Comparison of ENCODE assay signal across 8 cellular contexts in the genomic region with DNA sequence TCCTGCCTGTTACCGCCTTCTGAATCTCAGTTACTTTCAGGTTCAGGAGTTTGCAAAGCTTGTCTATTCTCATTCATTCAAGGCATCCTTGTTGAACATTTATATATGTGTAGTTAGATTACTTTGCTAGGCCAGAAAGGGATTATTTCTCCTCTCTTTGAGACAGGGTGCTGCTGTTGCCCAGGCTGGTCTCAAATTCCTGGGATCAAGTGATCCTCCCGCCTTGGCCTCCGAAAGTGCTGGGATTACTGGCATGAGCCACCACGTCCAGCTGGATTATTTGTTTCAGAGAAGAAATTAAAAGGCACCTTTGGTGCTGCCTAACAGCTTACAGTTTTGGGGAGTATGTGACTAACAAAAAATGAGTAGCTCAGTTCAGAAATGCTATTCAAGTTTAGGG. TPM values are rescaled to one million over a fixed set of nuclear protein-coding genes. Genes with fewer than 3 reads are reported as not detected.
DNase-seq lines count a peak whose midpoint lies in the region; ATAC-seq and TF ChIP-seq lines count a peak whose summit lies in the region.

No MANE protein-coding gene starts in this region.

- peaks cover 36% of the 10 kb centered on the region for H3K79me2 ChIP-seq in GM23338 (replicated peaks; ENCODE audit: insufficient read depth)

- H3K36me3 ChIP-seq in GM23338 (ENCODE audit: insufficient read depth) = no peaks in the 10 kb centered on the region

- H3K36me3 Mint-ChIP-seq in GM23338 (ENCODE audit: low read depth) = no peaks in the 10 kb centered on the region
- no peaks in the 10 kb centered on the region for H3K36me3 Mint-ChIP-seq in glutamatergic neuron (ENCODE audit: unreplicated experiment)

- DNase-seq in GM23338 (ENCODE audit: low spot score) = no peak
- DNase-seq in glutamatergic neuron = no peak
- DNase-seq in GM03348 (ENCODE audit: low spot score) = no peak
- no peak for DNase-seq in DMS53 (lab: John Stamatoyannopoulos, UW)

- no peaks in the 10 kb centered on the region for H4K20me1 ChIP-seq in GM23338 (replicated peaks; ENCODE audit: insufficient read depth)

- H3K27ac ChIP-seq in GM23338 (ENCODE audit: low read depth) (peak overlapping the region; percentile 86), skin epidermis (peak overlapping the region; percentile 83 to 100 (median 97))

- no peak for TF ChIP-seq CTCF in GM23338 (conservative IDR thresholded peaks at IDR 0.05; ENCODE audit: low read depth in 2 of 2)
- TF ChIP-seq CTCF in WI38 (IDR thresholded peaks at IDR 0.05; ENCODE audit: low read depth, low read length) = no peak
- TF ChIP-seq CTCF in glutamatergic neuron (IDR thresholded peaks at IDR 0.05; ENCODE audit: partially characterized antibody, unreplicated experiment) = no peak

- H3K4me3 Mint-ChIP-seq in GM23338 (peak overlapping the region; percentile 89), glutamatergic neuron (ENCODE audit: unreplicated experiment) (peak overlapping the region; percentile 90)

- H3K27ac Mint-ChIP-seq in GM23338 (peak overlapping the region; percentile 89), glutamatergic neuron (ENCODE audit: unreplicated experiment) (peak overlapping the region; percentile 85)

- H3K4me3 ChIP-seq in GM23338 (peak overlapping the region; percentile 74), WI38 (ENCODE audit: low read depth, low read length) (peak overlapping the region; percentile 92), skin epidermis (peak overlapping the region; percentile 57 to 98 (median 80))

- H3F3A ChIP-seq in GM23338 (replicated peaks; ENCODE audit: low read depth) = no peaks in the 10 kb centered on the region

- no peaks in the 10 kb centered on the region for H3K9me2 ChIP-seq in GM23338 (ENCODE audit: insufficient read depth)

- H2AFZ ChIP-seq in GM23338 = peak overlapping the region; percentile 48

- peaks cover 9% of the 10 kb centered on the region; the same call in 1 of the 2 replicates for H3K4me1 ChIP-seq in GM23338 (ENCODE audit: insufficient read depth)

- H3K27me3 ChIP-seq in GM23338 (ENCODE audit: insufficient read depth) = no peaks in the 10 kb centered on the region

- ATAC-seq in GM23338 (no peak), GM18498 (IDR thresholded peaks at IDR 0.05; ENCODE audit: unreplicated experiment) (no peak), HG03439 (IDR thresholded peaks at IDR 0.05; ENCODE audit: unreplicated experiment) (no peak)

- H3K9me3 Mint-ChIP-seq in GM23338 (no peaks in the 10 kb centered on the region), glutamatergic neuron (ENCODE audit: unreplicated experiment) (no peaks in the 10 kb centered on the region)

- peak overlapping the region; percentile 85 for H3K4me2 ChIP-seq in GM23338

- H3K4me1 Mint-ChIP-seq in GM23338 (peaks cover 13% of the 10 kb centered on the region), glutamatergic neuron (ENCODE audit: low read depth, unreplicated experiment) (peaks cover 9% of the 10 kb centered on the region)

- H3K27me3 Mint-ChIP-seq in GM23338 (ENCODE audit: insufficient read depth, low read depth, poor library complexity) (peaks cover 8% of the 10 kb centered on the region), glutamatergic neuron (ENCODE audit: unreplicated experiment) (peaks cover 11% of the 10 kb centered on the region)

TF ChIP-seq in GM23338, 12 proteins besides CTCF, POLR2A, EP300 and RAD21 (continues in another document):
- TF ChIP-seq POLR2AphosphoS5 (IDR thresholded peaks at IDR 0.05; ENCODE audit: low read depth) (no peak; the same call in 1 of the 2 replicates), ZNF331 (CRISPR knock-in tag; IDR thresholded peaks at IDR 0.05; ENCODE audit: low read depth) (no peak), CREB1 (CRISPR knock-in tag; IDR thresholded peaks at IDR 0.05; ENCODE audit: low read depth) (no peak), NANOG (IDR thresholded peaks at IDR 0.05; ENCODE audit: borderline replicate concordance) (no peak), JUNB (IDR thresholded peaks at IDR 0.05; ENCODE audit: unreplicated experiment) (no peak), ZNF114 (CRISPR knock-in tag; IDR thresholded peaks at IDR 0.05) (no peak), STAT1 (IDR thresholded peaks at IDR 0.05; ENCODE audit: unreplicated experiment) (no peak), EZH2 (IDR thresholded peaks at IDR 0.05; ENCODE audit: low read depth, unreplicated experiment) (no peak), EZH2phosphoT487 (IDR thresholded peaks at IDR 0.05; ENCODE audit: unreplicated experiment) (no peak)
- TF ChIP-seq, protein P1, sequence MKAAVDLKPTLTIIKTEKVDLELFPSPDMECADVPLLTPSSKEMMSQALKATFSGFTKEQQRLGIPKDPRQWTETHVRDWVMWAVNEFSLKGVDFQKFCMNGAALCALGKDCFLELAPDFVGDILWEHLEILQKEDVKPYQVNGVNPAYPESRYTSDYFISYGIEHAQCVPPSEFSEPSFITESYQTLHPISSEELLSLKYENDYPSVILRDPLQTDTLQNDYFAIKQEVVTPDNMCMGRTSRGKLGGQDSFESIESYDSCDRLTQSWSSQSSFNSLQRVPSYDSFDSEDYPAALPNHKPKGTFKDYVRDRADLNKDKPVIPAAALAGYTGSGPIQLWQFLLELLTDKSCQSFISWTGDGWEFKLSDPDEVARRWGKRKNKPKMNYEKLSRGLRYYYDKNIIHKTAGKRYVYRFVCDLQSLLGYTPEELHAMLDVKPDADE (IDR thresholded peaks at IDR 0.05) = no peak
- TF ChIP-seq, protein P2, sequence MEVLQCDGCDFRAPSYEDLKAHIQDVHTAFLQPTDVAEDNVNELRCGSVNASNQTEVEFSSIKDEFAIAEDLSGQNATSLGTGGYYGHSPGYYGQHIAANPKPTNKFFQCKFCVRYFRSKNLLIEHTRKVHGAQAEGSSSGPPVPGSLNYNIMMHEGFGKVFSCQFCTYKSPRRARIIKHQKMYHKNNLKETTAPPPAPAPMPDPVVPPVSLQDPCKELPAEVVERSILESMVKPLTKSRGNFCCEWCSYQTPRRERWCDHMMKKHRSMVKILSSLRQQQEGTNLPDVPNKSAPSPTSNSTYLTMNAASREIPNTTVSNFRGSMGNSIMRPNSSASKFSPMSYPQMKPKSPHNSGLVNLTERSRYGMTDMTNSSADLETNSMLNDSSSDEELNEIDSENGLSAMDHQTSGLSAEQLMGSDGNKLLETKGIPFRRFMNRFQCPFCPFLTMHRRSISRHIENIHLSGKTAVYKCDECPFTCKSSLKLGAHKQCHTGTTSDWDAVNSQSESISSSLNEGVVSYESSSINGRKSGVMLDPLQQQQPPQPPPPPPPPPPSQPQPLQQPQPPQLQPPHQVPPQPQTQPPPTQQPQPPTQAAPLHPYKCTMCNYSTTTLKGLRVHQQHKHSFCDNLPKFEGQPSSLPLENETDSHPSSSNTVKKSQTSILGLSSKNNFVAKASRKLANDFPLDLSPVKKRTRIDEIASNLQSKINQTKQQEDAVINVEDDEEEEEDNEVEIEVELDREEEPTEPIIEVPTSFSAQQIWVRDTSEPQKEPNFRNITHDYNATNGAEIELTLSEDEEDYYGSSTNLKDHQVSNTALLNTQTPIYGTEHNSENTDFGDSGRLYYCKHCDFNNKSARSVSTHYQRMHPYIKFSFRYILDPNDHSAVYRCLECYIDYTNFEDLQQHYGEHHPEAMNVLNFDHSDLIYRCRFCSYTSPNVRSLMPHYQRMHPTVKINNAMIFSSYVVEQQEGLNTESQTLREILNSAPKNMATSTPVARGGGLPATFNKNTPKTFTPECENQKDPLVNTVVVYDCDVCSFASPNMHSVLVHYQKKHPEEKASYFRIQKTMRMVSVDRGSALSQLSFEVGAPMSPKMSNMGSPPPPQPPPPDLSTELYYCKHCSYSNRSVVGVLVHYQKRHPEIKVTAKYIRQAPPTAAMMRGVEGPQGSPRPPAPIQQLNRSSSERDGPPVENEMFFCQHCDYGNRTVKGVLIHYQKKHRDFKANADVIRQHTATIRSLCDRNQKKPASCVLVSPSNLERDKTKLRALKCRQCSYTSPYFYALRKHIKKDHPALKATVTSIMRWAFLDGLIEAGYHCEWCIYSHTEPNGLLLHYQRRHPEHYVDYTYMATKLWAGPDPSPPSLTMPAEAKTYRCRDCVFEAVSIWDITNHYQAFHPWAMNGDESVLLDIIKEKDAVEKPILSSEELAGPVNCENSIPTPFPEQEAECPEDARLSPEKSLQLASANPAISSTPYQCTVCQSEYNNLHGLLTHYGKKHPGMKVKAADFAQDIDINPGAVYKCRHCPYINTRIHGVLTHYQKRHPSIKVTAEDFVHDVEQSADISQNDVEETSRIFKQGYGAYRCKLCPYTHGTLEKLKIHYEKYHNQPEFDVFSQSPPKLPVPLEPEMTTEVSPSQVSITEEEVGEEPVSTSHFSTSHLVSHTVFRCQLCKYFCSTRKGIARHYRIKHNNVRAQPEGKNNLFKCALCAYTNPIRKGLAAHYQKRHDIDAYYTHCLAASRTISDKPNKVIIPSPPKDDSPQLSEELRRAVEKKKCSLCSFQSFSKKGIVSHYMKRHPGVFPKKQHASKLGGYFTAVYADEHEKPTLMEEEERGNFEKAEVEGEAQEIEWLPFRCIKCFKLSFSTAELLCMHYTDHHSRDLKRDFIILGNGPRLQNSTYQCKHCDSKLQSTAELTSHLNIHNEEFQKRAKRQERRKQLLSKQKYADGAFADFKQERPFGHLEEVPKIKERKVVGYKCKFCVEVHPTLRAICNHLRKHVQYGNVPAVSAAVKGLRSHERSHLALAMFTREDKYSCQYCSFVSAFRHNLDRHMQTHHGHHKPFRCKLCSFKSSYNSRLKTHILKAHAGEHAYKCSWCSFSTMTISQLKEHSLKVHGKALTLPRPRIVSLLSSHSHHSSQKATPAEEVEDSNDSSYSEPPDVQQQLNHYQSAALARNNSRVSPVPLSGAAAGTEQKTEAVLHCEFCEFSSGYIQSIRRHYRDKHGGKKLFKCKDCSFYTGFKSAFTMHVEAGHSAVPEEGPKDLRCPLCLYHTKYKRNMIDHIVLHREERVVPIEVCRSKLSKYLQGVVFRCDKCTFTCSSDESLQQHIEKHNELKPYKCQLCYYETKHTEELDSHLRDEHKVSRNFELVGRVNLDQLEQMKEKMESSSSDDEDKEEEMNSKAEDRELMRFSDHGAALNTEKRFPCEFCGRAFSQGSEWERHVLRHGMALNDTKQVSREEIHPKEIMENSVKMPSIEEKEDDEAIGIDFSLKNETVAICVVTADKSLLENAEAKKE (CRISPR knock-in tag; IDR thresholded peaks at IDR 0.05) = no peak

RNA-seq across cellular contexts. Expression of a gene that starts 0.8 kb away (rescaled TPM):
- 24.7 and 42.0 TPM in 2 replicates for total RNA-seq in GM23338 (2014; rRNA removed; shearing (Covaris generic))
- 218 and 225 TPM in 2 replicates for polyA plus RNA-seq in GM23338 (2016; fragmentation: Nextera tagmentation; extraction: Ambion mirVana)
- 40.6 TPM for total RNA-seq in glutamatergic neuron (ENCODE audit: unreplicated experiment)

RNA-seq across cellular contexts. Expression of a gene that starts 27.5 kb away (rescaled TPM):
- total RNA-seq in GM23338 (2014; rRNA removed; shearing (Covaris generic)) = 1.8 and 2.2 TPM in 2 replicates
- polyA plus RNA-seq in GM23338 (2016; fragmentation: Nextera tagmentation; extraction: Ambion mirVana) = 0.78 TPM in 2 replicates
- 1.3 TPM for total RNA-seq in glutamatergic neuron (ENCODE audit: unreplicated experiment)

RNA-seq across cellular contexts. Expression of a gene that starts 35.3 kb away (rescaled TPM):
- 1.9 and 2.4 TPM in 2 replicates for total RNA-seq in GM23338 (2014; rRNA removed; shearing (Covaris generic))
- 0.80 and 1.1 TPM in 2 replicates for polyA plus RNA-seq in GM23338 (2016; fragmentation: Nextera tagmentation; extraction: Ambion mirVana)
- 1.9 TPM for total RNA-seq in glutamatergic neuron (ENCODE audit: unreplicated experiment)

RNA-seq across cellular contexts. Expression of a gene that starts 57.1 kb away (rescaled TPM):
- 43.3 and 47.3 TPM in 2 replicates for total RNA-seq in GM23338 (2014; rRNA removed; shearing (Covaris generic))
- 17.4 and 20.0 TPM in 2 replicates for polyA plus RNA-seq in GM23338 (2016; fragmentation: Nextera tagmentation; extraction: Ambion mirVana)
- total RNA-seq in glutamatergic neuron (ENCODE audit: unreplicated experiment) = 79.5 TPM
